23 cellular contexts compared by ENCODE assay signal in the genomic region with DNA sequence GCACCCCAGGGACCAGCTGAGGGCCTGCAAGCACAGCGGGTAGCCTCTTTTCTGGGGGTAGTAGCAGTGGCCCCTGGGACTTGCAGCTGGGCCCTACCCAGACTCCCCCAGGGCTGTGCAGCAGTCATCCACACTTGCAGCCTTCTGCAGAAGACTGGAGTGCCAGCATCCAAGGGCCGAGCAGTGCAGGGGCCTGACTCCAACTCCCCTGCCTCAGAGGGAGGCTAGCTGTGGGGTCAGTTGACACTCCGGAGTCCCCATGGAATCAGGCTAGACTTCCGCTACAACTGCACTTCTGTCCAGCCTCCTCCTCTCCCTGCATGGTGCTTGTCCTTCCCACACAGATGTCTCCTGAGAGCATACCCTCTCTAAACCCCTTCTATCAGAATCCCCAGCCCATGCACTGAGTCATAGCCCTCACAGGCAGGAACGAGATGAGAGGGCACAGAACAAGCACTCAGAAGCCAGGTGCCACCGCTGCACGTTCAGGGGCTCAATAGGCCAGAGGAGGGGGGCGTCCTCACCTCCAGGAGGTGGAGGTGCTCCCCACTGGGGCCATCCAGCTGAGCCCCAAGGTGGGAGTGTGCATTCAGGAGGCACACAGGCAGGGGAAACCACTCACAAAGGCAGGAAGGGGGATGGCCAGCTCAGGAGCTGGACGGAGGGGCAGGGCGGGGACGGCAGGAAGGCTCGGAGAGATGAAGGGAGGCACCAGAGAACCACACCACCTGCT.
DNase-seq lines count a peak whose midpoint lies in the region; ATAC-seq and TF ChIP-seq lines count a peak whose summit lies in the region.
"Had no signal": no experiment of that assay in that cellular context is flagged by ENCODE, and none has a peak within 500 bp of the region (broad histone marks: within the 10 kb centered on the region; RNA-seq: fewer than 3 reads in every experiment).

No MANE protein-coding gene starts in this region.

- no peaks in the 10 kb centered on the region for H3K9me3 Mint-ChIP-seq in nephron progenitor cell
- H3K9me3 Mint-ChIP-seq: activated naive CD8-positive, alpha-beta T cell treated with anti-CD3 and anti-CD28 coated beads, Interleukin-2, amount 10 ng/mL, durations not matched to agents 7 days and 5 days; activated T-helper 1 cell treated with anti-CD3 and anti-CD28 coated beads, Interleukin-12 subunit alpha, Interleukin-12 subunit beta, Interleukin-2, Interleukin-4 antibody, amounts not matched to agents 30 ng/mL and 10 ng/mL and 1 ng/mL, durations not matched to agents 14 hours and 24 hours and 36 hours; effector memory CD8-positive, alpha-beta T cell; memory B cell had no signal

- peak overlapping the region; percentile 32 for H3K9ac ChIP-seq in NT2/D1 (ENCODE audit: insufficient read length, low read depth)

- peaks cover 20% of the 10 kb centered on the region for H3K4me1 Mint-ChIP-seq in nephron progenitor cell

- H3K36me3 ChIP-seq in NT2/D1 (ENCODE audit: insufficient read depth, insufficient read length, low read length): no peaks in the 10 kb centered on the region
- H3K36me3 ChIP-seq: gastroesophageal sphincter had no signal

- no peaks in the 10 kb centered on the region for H3K36me3 Mint-ChIP-seq in nephron progenitor cell (ENCODE audit: low read depth)
- H3K36me3 Mint-ChIP-seq: activated naive CD8-positive, alpha-beta T cell treated with anti-CD3 and anti-CD28 coated beads, Interleukin-2, amount 10 ng/mL, durations not matched to agents 7 days and 5 days; memory B cell had no signal

- no peaks in the 10 kb centered on the region for H3K9me3 ChIP-seq in NT2/D1 (ENCODE audit: insufficient read depth, low read length)
- H3K9me3 ChIP-seq: gastroesophageal sphincter had no signal

- H3K27ac Mint-ChIP-seq in nephron progenitor cell: no peak overlapping the region
- H3K27ac Mint-ChIP-seq: activated naive CD8-positive, alpha-beta T cell treated with anti-CD3 and anti-CD28 coated beads, Interleukin-2, amount 10 ng/mL, durations not matched to agents 7 days and 5 days; activated T-helper 1 cell treated with anti-CD3 and anti-CD28 coated beads, Interleukin-12 subunit alpha, Interleukin-12 subunit beta, Interleukin-2, Interleukin-4 antibody, amounts not matched to agents 30 ng/mL and 10 ng/mL and 1 ng/mL, durations not matched to agents 14 hours and 24 hours and 36 hours; memory B cell had no signal

- DNase-seq in DMS 273 (lab: John Stamatoyannopoulos, UW; ENCODE audit: unreplicated experiment) (peak; percentile 44), DMS 273 treated with DMSO at 0.1 percent for 48 hours (lab: John Stamatoyannopoulos, UW) (no peak), DMS53 treated with DMSO at 0.1 percent for 48 hours (lab: John Stamatoyannopoulos, UW; ENCODE audit: unreplicated experiment) (peak; percentile 25), NT2/D1 (ENCODE audit: low read depth, low spot score) (no peak), nephron progenitor cell (peak; percentile 0), midbrain (lab: John Stamatoyannopoulos, UW) (no peak), COLO829 (ENCODE audit: low spot score) (no peak)
- DNase-seq: activated CD4-positive, alpha-beta T cell treated with anti-CD3 and anti-CD28 coated beads for 4 hours; AML-193; effector memory CD8-positive, alpha-beta T cell; HCEC 1CT; left cardiac atrium; occipital lobe; SIG-M5; stimulated activated CD8-positive, alpha-beta memory T cell treated with anti-CD3 and anti-CD28 coated beads, Interleukin-4, amount 100 ng/mL, for 48 hours; T-helper 1 cell; trophoblast cell had no signal

- H3K4me3 Mint-ChIP-seq in nephron progenitor cell: no peak overlapping the region
- H3K4me3 Mint-ChIP-seq: activated naive CD8-positive, alpha-beta T cell treated with anti-CD3 and anti-CD28 coated beads, Interleukin-2, amount 10 ng/mL, durations not matched to agents 7 days and 5 days; activated T-helper 1 cell treated with anti-CD3 and anti-CD28 coated beads, Interleukin-12 subunit alpha, Interleukin-12 subunit beta, Interleukin-2, Interleukin-4 antibody, amounts not matched to agents 30 ng/mL and 10 ng/mL and 1 ng/mL, durations not matched to agents 14 hours and 24 hours and 36 hours; effector memory CD8-positive, alpha-beta T cell; memory B cell had no signal

- H3K27me3 Mint-ChIP-seq in nephron progenitor cell (ENCODE audit: low read depth, poor library complexity): peaks cover 33% of the 10 kb centered on the region
- H3K27me3 Mint-ChIP-seq: effector memory CD8-positive, alpha-beta T cell had no signal

- H3K4me1 ChIP-seq in NT2/D1 (ENCODE audit: insufficient read depth, insufficient read length): peaks cover 36% of the 10 kb centered on the region
- H3K4me1 ChIP-seq: gastroesophageal sphincter had no signal

- no peak overlapping the region for H3K4me3 ChIP-seq in NT2/D1 (ENCODE audit: insufficient read length, low read depth)
- H3K4me3 ChIP-seq: gastroesophageal sphincter had no signal

- no peak for ATAC-seq in GM21390 (IDR thresholded peaks at IDR 0.05; ENCODE audit: unreplicated experiment)
- ATAC-seq: esophagus mucosa, gastroesophageal sphincter had no signal

- TF ChIP-seq CTCF in nephron progenitor cell (IDR thresholded peaks at IDR 0.05): no peak

- H3K27me3 ChIP-seq in NT2/D1 (ENCODE audit: insufficient read depth, insufficient read length): no peaks in the 10 kb centered on the region

Comparison
In these comparisons a context has a peak if more than half of its experiments do, and no peak if none do; other contexts are left out.
1. DNase-seq: peak in DMS 273 (single experiment), DMS53 treated with DMSO at 0.1 percent for 48 hours (single experiment) and nephron progenitor cell (single experiment); none in DMS 273 treated with DMSO at 0.1 percent for 48 hours (single experiment), NT2/D1 (single experiment), midbrain (single experiment) and COLO829 (single experiment).